In genomic region chr17:4956493-4957061, GRCh38 we compare ENCODE assay signal across 9 cellular contexts. TPM values are rescaled to one million over a fixed set of nuclear protein-coding genes. Genes with fewer than 3 reads are reported as not detected.
DNase-seq lines count a peak whose midpoint lies in the region; TF ChIP-seq lines count a peak whose summit lies in the region.
"Had no signal": no experiment of that assay in that cellular context is flagged by ENCODE, and none has a peak within 500 bp of the region (broad histone marks: within the 10 kb centered on the region; RNA-seq: fewer than 3 reads in every experiment).

No MANE protein-coding gene starts in this region.

- DNase-seq in GM06990 (ENCODE audit: extremely low read depth, insufficient read length) (no peak), OCI-LY7 (ENCODE audit: low spot score) (peak; percentile 47), astrocyte of the cerebellum (ENCODE audit: low read depth) (no peak), neuronal stem cell (ENCODE audit: low spot score) (no peak), NCI-H446 (lab: John Stamatoyannopoulos, UW) (no peak), Karpas-422 (no peak), foreskin melanocyte (no peak), NCI-H2081 treated with DMSO at 0.1 percent for 48 hours (lab: John Stamatoyannopoulos, UW) (no peak)
- DNase-seq: small intestine had no signal

- no TSS peak for BruUV-seq in OCI-LY7 (replicated peaks; lab: Mats Ljungman, UMichigan)

- H2AFZ ChIP-seq in OCI-LY7 (ENCODE audit: low read length): no peak overlapping the region
- no peak overlapping the region for H2AFZ ChIP-seq in neuronal stem cell (ENCODE audit: low read length)
- no peak overlapping the region for H2AFZ ChIP-seq in Karpas-422 (ENCODE audit: low read length)

- no peak overlapping the region for H4K91ac ChIP-seq in neuronal stem cell (ENCODE audit: low read depth, low read length, poor library complexity)

- H3K9me3 ChIP-seq in OCI-LY7 (ENCODE audit: low read length) (no peaks in the 10 kb centered on the region), neuronal stem cell (replicated peaks in 1 of 2; ENCODE audit: control insufficient read depth in 2 of 2, insufficient read depth in 1 of 2, low read depth in 1 of 2, low read length in 2 of 2) (no peaks in the 10 kb centered on the region), Karpas-422 (ENCODE audit: low read length) (no peaks in the 10 kb centered on the region)

- no peaks in the 10 kb centered on the region for H3K79me2 ChIP-seq in OCI-LY7 (ENCODE audit: insufficient read depth, low read depth, low read length)
- no peaks in the 10 kb centered on the region for H3K79me2 ChIP-seq in Karpas-422 (ENCODE audit: low read length)

- H3K9me2 ChIP-seq in OCI-LY7 (ENCODE audit: insufficient read depth, low read length) (no peaks in the 10 kb centered on the region), Karpas-422 (replicated peaks; ENCODE audit: insufficient read depth, low read length) (no peaks in the 10 kb centered on the region)

- no peaks in the 10 kb centered on the region for H3K27me3 ChIP-seq in GM06990 (replicated peaks; ENCODE audit: control insufficient read depth, insufficient read depth, low read length)
- no peaks in the 10 kb centered on the region for H3K27me3 ChIP-seq in neuronal stem cell (ENCODE audit: control insufficient read depth in 3 of 3, insufficient read depth in 3 of 3, low read depth in 1 of 3, low read length in 3 of 3)
- no peaks in the 10 kb centered on the region for H3K27me3 ChIP-seq in Karpas-422 (ENCODE audit: low read length)

- H3K14ac ChIP-seq in neuronal stem cell (ENCODE audit: low read length): no peak overlapping the region

- POLR2A ChIA-PET in OCI-LY7 (lab: Charles Lee): interaction anchor here (2.0 kb wide), 1 partner anchor 10 kb away, joined by 8 read pairs; the partner anchor contains the start of gene SPAG7

- H2BK5ac ChIP-seq in neuronal stem cell (ENCODE audit: low read length): no peak overlapping the region

- no peak overlapping the region for H4K8ac ChIP-seq in neuronal stem cell (ENCODE audit: low read depth, low read length)

- H3K9ac ChIP-seq in neuronal stem cell (ENCODE audit: low read depth, low read length, poor library complexity) (no peak overlapping the region), Karpas-422 (ENCODE audit: low read length) (no peak overlapping the region)

- H3K4ac ChIP-seq in neuronal stem cell (ENCODE audit: low read length): no peak overlapping the region

- H3K79me1 ChIP-seq in neuronal stem cell (ENCODE audit: low read depth, low read length): no peaks in the 10 kb centered on the region

- H3K18ac ChIP-seq in neuronal stem cell (ENCODE audit: low read length): no peak overlapping the region

- H3K23ac ChIP-seq in neuronal stem cell (ENCODE audit: low read depth, low read length, poor library complexity): no peak overlapping the region

- H2BK15ac ChIP-seq in neuronal stem cell (ENCODE audit: low read length): no peak overlapping the region

- H3K4me2 ChIP-seq in OCI-LY7 (ENCODE audit: low read length) (no peak overlapping the region), neuronal stem cell (ENCODE audit: insufficient read depth, low read length, poor library complexity, severe bottlenecking) (no peak overlapping the region), Karpas-422 (ENCODE audit: low read depth, low read length, poor library complexity, severe bottlenecking) (no peak overlapping the region)

- H2BK12ac ChIP-seq in neuronal stem cell (ENCODE audit: low read length): no peak overlapping the region

- H3K4me3 ChIP-seq in GM06990 (replicated peaks; ENCODE audit: low read depth, low read length) (no peak overlapping the region), OCI-LY7 (ENCODE audit: low read depth, low read length, poor library complexity, severe bottlenecking) (no peak overlapping the region), astrocyte of the cerebellum (ENCODE audit: low read depth, low read length) (no peak overlapping the region), neuronal stem cell (ENCODE audit: low read length in 2 of 2) (no peak overlapping the region), Karpas-422 (ENCODE audit: low read length) (no peak overlapping the region)

- in situ Hi-C loops in astrocyte of the cerebellum (cut with HindIII; ENCODE audit: low sequenced_read_pairs): no loop called here

- peak overlapping the region; percentile 47 for H2AK5ac ChIP-seq in neuronal stem cell (ENCODE audit: low read depth, low read length)

- intact Hi-C loops in OCI-LY7 (cut with micrococcal nuclease; ENCODE audit: unreplicated experiment): no loop called here

- TF ChIP-seq CTCF in GM06990 (IDR thresholded peaks at IDR 0.05; ENCODE audit: insufficient read depth, low read length, poor library complexity, severe bottlenecking) (peak; percentile 61), OCI-LY7 (conservative IDR thresholded peaks at IDR 0.05; ENCODE audit: low read length) (peak; percentile 79), astrocyte of the cerebellum (IDR thresholded peaks at IDR 0.05; ENCODE audit: low read depth, low read length, missing control alignments) (peak; percentile 6)

- no peak overlapping the region for H2BK120ac ChIP-seq in neuronal stem cell (ENCODE audit: low read depth, low read length)

- H3K27ac ChIP-seq in OCI-LY7 (ENCODE audit: low read depth, low read length, poor library complexity, severe bottlenecking) (no peak overlapping the region), neuronal stem cell (replicated peaks; ENCODE audit: low read length) (no peak overlapping the region), Karpas-422 (ENCODE audit: low read length) (no peak overlapping the region)

- H3K36me3 ChIP-seq in GM06990 (ENCODE audit: control insufficient read depth, insufficient read depth, low read length): peaks cover 11% of the 10 kb centered on the region
- H3K36me3 ChIP-seq in OCI-LY7 (ENCODE audit: insufficient read depth, low read length): peaks cover 14% of the 10 kb centered on the region
- H3K36me3 ChIP-seq in neuronal stem cell (replicated peaks in 1 of 2; ENCODE audit: control insufficient read depth in 2 of 2, insufficient read depth in 2 of 2, low read length in 2 of 2): peaks cover 14 to 48% of the 10 kb centered on the region in 2 donors
- H3K36me3 ChIP-seq in Karpas-422 (ENCODE audit: insufficient read depth, low read length): peaks cover 3% of the 10 kb centered on the region; the same call in 1 of the 2 replicates

- H3K4me1 ChIP-seq in OCI-LY7 (ENCODE audit: insufficient read depth, low read length, poor library complexity, severe bottlenecking) (peaks cover 12% of the 10 kb centered on the region), neuronal stem cell (ENCODE audit: control insufficient read depth in 2 of 2, insufficient read depth in 1 of 2, low read depth in 1 of 2, low read length in 2 of 2) (peaks cover 4% of the 10 kb centered on the region in 2 donors), Karpas-422 (ENCODE audit: low read length) (peaks cover 10% of the 10 kb centered on the region)

- WGBS in neuronal stem cell (ENCODE audit: extremely low coverage in 2 of 2, insufficient read length in 2 of 2, insufficient replicate concordance in 1 of 2), 2 donors: no CpG with 5 or more reads among the region's 10 CpGs

- no peaks in the 10 kb centered on the region for H4K20me1 ChIP-seq in OCI-LY7 (ENCODE audit: insufficient read depth, low read length)
- no peaks in the 10 kb centered on the region for H4K20me1 ChIP-seq in Karpas-422 (ENCODE audit: insufficient read depth, low read depth, low read length)

- CTCF ChIA-PET in OCI-LY7 (lab: Charles Lee; ENCODE audit: unreplicated experiment): no interaction called here

RNA-seq across cellular contexts. Expression of gene ENO3, which starts 5.7 kb away (rescaled TPM):
- total RNA-seq in OCI-LY7 (2014; rRNA removed; shearing (Covaris generic)): 14.6 and 24.6 TPM in 2 replicates
- total RNA-seq in OCI-LY7 (2022): 79.4 and 80.4 TPM in 2 replicates
- polyA plus RNA-seq in neuronal stem cell (2013, experiment 1 of 2): 51.7 TPM
- 48.7 TPM for polyA plus RNA-seq in neuronal stem cell (2013, experiment 2 of 2)
- 31.1 and 31.6 TPM in 2 replicates for total RNA-seq in Karpas-422 (2014; rRNA removed; shearing (Covaris generic); ENCODE audit: low replicate concordance)

RNA-seq across cellular contexts. Expression of gene PFN1, which starts 8.2 kb away (rescaled TPM):
- total RNA-seq in OCI-LY7 (2014; rRNA removed; shearing (Covaris generic)): 1,053 and 1,272 TPM in 2 replicates
- 950 and 1,053 TPM in 2 replicates for total RNA-seq in OCI-LY7 (2022)
- polyA plus RNA-seq in neuronal stem cell (2013, experiment 1 of 2): 682 TPM
- polyA plus RNA-seq in neuronal stem cell (2013, experiment 2 of 2): 671 TPM
- total RNA-seq in Karpas-422 (2014; rRNA removed; shearing (Covaris generic); ENCODE audit: low replicate concordance): 748 and 1,567 TPM in 2 replicates

RNA-seq across cellular contexts. Expression of gene SPAG7, which starts 11.0 kb away (rescaled TPM):
- total RNA-seq in OCI-LY7 (2014; rRNA removed; shearing (Covaris generic)): 53.2 and 54.4 TPM in 2 replicates
- total RNA-seq in OCI-LY7 (2022): 58.9 and 67.7 TPM in 2 replicates
- polyA plus RNA-seq in neuronal stem cell (2013, experiment 1 of 2): 101 TPM
- polyA plus RNA-seq in neuronal stem cell (2013, experiment 2 of 2): 98.2 TPM
- 24.6 and 40.7 TPM in 2 replicates for total RNA-seq in Karpas-422 (2014; rRNA removed; shearing (Covaris generic); ENCODE audit: low replicate concordance)

RNA-seq across cellular contexts. Expression of gene RNF167, which starts 16.5 kb away (rescaled TPM):
- total RNA-seq in OCI-LY7 (2014; rRNA removed; shearing (Covaris generic)): 31.4 and 46.5 TPM in 2 replicates
- total RNA-seq in OCI-LY7 (2022): 120 and 124 TPM in 2 replicates
- 110 TPM for polyA plus RNA-seq in neuronal stem cell (2013, experiment 1 of 2)
- 109 TPM for polyA plus RNA-seq in neuronal stem cell (2013, experiment 2 of 2)
- 49.9 and 50.5 TPM in 2 replicates for total RNA-seq in Karpas-422 (2014; rRNA removed; shearing (Covaris generic); ENCODE audit: low replicate concordance)

RNA-seq across cellular contexts. Expression of gene SLC25A11, which starts 16.7 kb away (rescaled TPM):
- total RNA-seq in OCI-LY7 (2014; rRNA removed; shearing (Covaris generic)): 59.6 and 80.6 TPM in 2 replicates
- total RNA-seq in OCI-LY7 (2022): 66.8 and 68.2 TPM in 2 replicates
- 44.7 TPM for polyA plus RNA-seq in neuronal stem cell (2013, experiment 1 of 2)
- 44.0 TPM for polyA plus RNA-seq in neuronal stem cell (2013, experiment 2 of 2)
- total RNA-seq in Karpas-422 (2014; rRNA removed; shearing (Covaris generic); ENCODE audit: low replicate concordance): 79.0 and 79.1 TPM in 2 replicates

Comparison
In these comparisons a context has a peak if more than half of its experiments do, and no peak if none do; other contexts are left out.
1. CTCF ChIP-seq: peak in every context shown above with its lines; median percentile 79 in OCI-LY7; 61 in GM06990; 6 in astrocyte of the cerebellum.